Comparison of ENCODE assay signal across 11 cellular contexts in the genomic region with DNA sequence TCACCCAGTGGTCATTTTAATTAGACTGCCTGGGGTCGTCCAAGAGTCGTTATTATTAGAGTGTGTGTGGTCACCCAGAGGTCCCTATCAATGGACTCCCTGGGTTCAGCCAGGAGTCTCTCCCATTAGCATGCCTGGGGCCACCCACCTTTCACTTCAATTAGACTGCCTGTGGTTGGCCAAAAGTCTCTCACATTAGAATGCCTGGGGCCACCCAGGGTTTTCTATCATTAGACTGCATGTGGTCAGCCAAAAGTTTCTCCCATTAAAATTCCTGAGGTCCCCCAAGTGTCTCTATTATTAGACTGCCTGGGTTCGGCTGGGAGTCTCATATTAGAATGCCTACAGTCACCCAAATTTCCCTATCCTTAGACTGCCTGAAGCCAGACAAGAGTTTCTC.
"Had no signal": no experiment of that assay in that cellular context is flagged by ENCODE, and none has a peak within 500 bp of the region (broad histone marks: within the 10 kb centered on the region; RNA-seq: fewer than 3 reads in every experiment).

No MANE protein-coding gene starts in this region.

- H3K4me3 ChIP-seq: body of pancreas, lower lobe of right lung had no signal

- ATAC-seq: activated T-cell treated with anti-CD3 and anti-CD28 coated beads, Interleukin-2, amount 50 U/mL, for 72 hours; body of pancreas; effector memory CD8-positive, alpha-beta T cell; lower lobe of right lung; stimulated activated naive CD8-positive, alpha-beta T cell treated with anti-CD3 and anti-CD28 coated beads, Interleukin-15, amount 100 ng/mL, for 72 hours had no signal

- DNase-seq: activated CD4-positive, alpha-beta T cell treated with anti-CD3 and anti-CD28 coated beads for 1 hour; activated CD4-positive, alpha-beta T cell treated with anti-CD3 and anti-CD28 coated beads, Interleukin-2, amount 50 U/mL, for 48 hours; activated naive CD4-positive, alpha-beta T cell treated with Interleukin-2 at 50 U/mL for 16 hours; activated T-cell treated with anti-CD3 and anti-CD28 coated beads, Interleukin-2, amount 50 U/mL, for 72 hours; body of pancreas; effector memory CD8-positive, alpha-beta T cell; lower lobe of right lung; occipital lobe; stimulated activated CD4-positive, alpha-beta T cell treated with anti-CD3 and anti-CD28 coated beads, Interleukin-4, amount 100 ng/mL, for 4 hours; stimulated activated naive CD8-positive, alpha-beta T cell treated with anti-CD3 and anti-CD28 coated beads, Interleukin-15, amount 100 ng/mL, for 72 hours; T-helper 9 cell had no signal

- H3K27ac ChIP-seq: body of pancreas, lower lobe of right lung had no signal
